In genomic region chr4:18440527-18441215, GRCh38 we compare ENCODE assay signal across 19 cellular contexts.
"Had no signal": no experiment of that assay in that cellular context is flagged by ENCODE, and none has a peak within 500 bp of the region (broad histone marks: within the 10 kb centered on the region; RNA-seq: fewer than 3 reads in every experiment).

No MANE protein-coding gene starts in this region.

- H3K27ac ChIP-seq: brain microvascular endothelial cell, spleen, upper lobe of left lung had no signal

- DNase-seq: activated effector memory CD4-positive, alpha-beta T cell treated with anti-CD3 and anti-CD28 coated beads, Interleukin-2, amount 50 U/mL, for 16 hours; activated T-cell treated with anti-CD3 and anti-CD28 coated beads, Interleukin-2, amount 50 U/mL, for 4 hours; amniotic stem cell; brain microvascular endothelial cell; cerebellar nuclear complex; hypothalamus; immature natural killer cell; left colon; naive thymus-derived CD8-positive, alpha-beta T cell; nucleus accumbens; spleen; stimulated activated CD4-positive, alpha-beta T cell treated with anti-CD3 and anti-CD28 coated beads, Interleukin-2, amount 100 ng/mL, for 24 hours; stimulated activated naive CD4-positive, alpha-beta T cell treated with Interleukin-2 at 50 U/mL for 16 hours; T-helper 2 cell; upper lobe of left lung had no signal

- ATAC-seq: activated naive CD4-positive, alpha-beta T cell treated with anti-CD3 and anti-CD28 coated beads, Interleukin-2, amount 50 U/mL, for 72 hours; activated T-cell treated with anti-CD3 and anti-CD28 coated beads, Interleukin-2, amount 50 U/mL, for 4 hours; esophagus mucosa; left colon; naive thymus-derived CD8-positive, alpha-beta T cell; sciatic nerve had no signal

- H3K27me3 ChIP-seq: brain microvascular endothelial cell, spleen, upper lobe of left lung had no signal

- H3K4me3 ChIP-seq: spleen, upper lobe of left lung had no signal

- H3K4me1 ChIP-seq: spleen, upper lobe of left lung had no signal

- H3K9me3 ChIP-seq: upper lobe of left lung had no signal

- H3K27me3 Mint-ChIP-seq: dendritic cell treated with granulocyte-macrophage colony-stimulating factor and Interleukin-4, amounts not matched to agents 40 ng/mL and 50 ng/mL, for 4 days had no signal

- H3K4me3 Mint-ChIP-seq: activated T-cell treated with anti-CD3 and anti-CD28 coated beads, Interleukin-2, amount 50 U/mL, for 4 hours; dendritic cell treated with granulocyte-macrophage colony-stimulating factor and Interleukin-4, amounts not matched to agents 40 ng/mL and 50 ng/mL, for 4 days; immature natural killer cell; naive thymus-derived CD8-positive, alpha-beta T cell had no signal

- H3K36me3 ChIP-seq: brain microvascular endothelial cell, spleen, upper lobe of left lung had no signal

- H3K27ac Mint-ChIP-seq: activated naive CD4-positive, alpha-beta T cell treated with anti-CD3 and anti-CD28 coated beads, Interleukin-2, amount 50 U/mL, for 72 hours; dendritic cell treated with granulocyte-macrophage colony-stimulating factor and Interleukin-4, amounts not matched to agents 40 ng/mL and 50 ng/mL, for 4 days; immature natural killer cell; naive thymus-derived CD8-positive, alpha-beta T cell had no signal

- H3K4me1 Mint-ChIP-seq: immature natural killer cell had no signal
